In the genomic region with DNA sequence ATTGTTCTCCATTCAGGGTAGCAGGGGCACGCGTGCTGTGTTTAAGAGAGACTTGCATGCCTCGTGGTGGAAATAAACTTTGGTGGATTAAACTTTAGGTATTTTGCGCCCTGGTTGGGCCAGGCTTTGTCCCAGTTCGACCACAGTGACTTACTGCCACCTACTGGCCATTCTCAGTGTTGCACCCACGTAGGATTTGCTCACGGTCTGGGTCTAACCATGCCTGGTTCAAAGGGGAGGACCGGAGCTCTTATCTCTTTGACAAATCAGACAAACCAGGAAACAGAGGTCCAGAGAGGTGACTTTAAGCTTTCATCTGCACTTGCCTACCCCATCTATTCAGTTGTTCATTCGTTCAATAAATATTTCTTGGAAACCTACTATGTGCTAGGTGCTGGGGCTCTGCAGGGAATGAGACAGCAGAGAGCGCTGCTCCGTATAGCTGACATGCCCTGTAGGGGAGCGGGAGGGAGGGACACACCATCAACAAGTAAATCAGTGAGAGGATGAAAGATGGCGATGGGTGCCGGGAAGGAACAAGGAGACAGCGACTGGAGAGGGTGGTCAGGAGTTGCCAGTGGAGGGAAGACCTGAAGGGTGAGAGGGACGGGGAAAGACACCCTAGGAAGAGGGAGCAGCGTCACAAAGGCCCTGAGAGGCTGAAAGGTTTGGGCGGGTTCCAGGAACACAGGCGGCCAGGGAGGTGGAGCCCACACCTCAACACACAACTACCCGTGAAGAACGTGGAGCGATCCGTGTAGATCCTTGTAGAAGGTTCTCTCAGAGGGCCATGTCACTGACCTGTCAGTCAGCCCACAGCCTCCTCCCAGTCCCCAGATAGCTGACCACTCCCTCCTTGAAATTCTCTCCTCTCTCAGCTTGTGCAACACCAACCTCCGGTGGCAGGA, we compare ENCODE assay signal across 8 cellular contexts. TPM values are rescaled to one million over a fixed set of nuclear protein-coding genes. Genes with fewer than 3 reads are reported as not detected.
A peak's percentile ranks its signal among the peaks of the same experiment; 100 is the strongest.
DNase-seq lines count a peak whose midpoint lies in the region; ATAC-seq and TF ChIP-seq lines count a peak whose summit lies in the region.

No MANE protein-coding gene starts in this region.

- H3K4me1 Mint-ChIP-seq in chondrocyte (ENCODE audit: low read depth), result peaks cover 35% of the 10 kb centered on the region

- H3K27ac Mint-ChIP-seq in chondrocyte (ENCODE audit: unreplicated experiment), result peak overlapping the region; percentile 91

- peak overlapping the region; percentile 31 for H3K4me3 ChIP-seq in AG04449 (ENCODE audit: low read depth, low read length)

- ATAC-seq in GM18867 (IDR thresholded peaks at IDR 0.05; ENCODE audit: unreplicated experiment) (peak; percentile 73), HG03159 (IDR thresholded peaks at IDR 0.05; ENCODE audit: unreplicated experiment) (peak; percentile 61)
- peak; percentile 83 to 84 for ATAC-seq in activated CD4-positive, CD25-positive, alpha-beta regulatory T cell treated with anti-CD3 and anti-CD28 coated beads, Interleukin-2, amount 50 U/mL, for 24 hours

- CTCF ChIA-PET in AG04449 (lab: Yijun Ruan, JAX), result interaction anchor here (0.6 to 4.5 kb wide), 69 partner anchors 8 to 1137 kb away, joined by 3 to 116 read pairs (median 4); partner anchors contain the start of gene SERINC2

- H3K9me3 Mint-ChIP-seq in chondrocyte (ENCODE audit: low read depth), result no peaks in the 10 kb centered on the region

- DNase-seq in AG04449 (ENCODE audit: low read depth, low spot score) (no peak), NCI-H226 (peak; percentile 81), chondrocyte (ENCODE audit: low spot score) (no peak), kidney glomerular epithelial cell (lab: John Stamatoyannopoulos, UW) (peak; percentile 79)
- peak; percentile 85 for DNase-seq in stimulated activated CD4-positive, alpha-beta T cell treated with anti-CD3 and anti-CD28 coated beads, Interleukin-1b, Interleukin-23, amount 100 ng/mL, for 48 hours

- TF ChIP-seq CTCF in AG04449 (IDR thresholded peaks at IDR 0.05; ENCODE audit: insufficient read depth, low read length, missing control alignments) (peak; percentile 84), chondrocyte (IDR thresholded peaks at IDR 0.05) (peak; percentile 97)

- peak overlapping the region; percentile 64 for H3K4me3 Mint-ChIP-seq in chondrocyte (ENCODE audit: unreplicated experiment)

- POLR2A ChIA-PET in AG04449 (lab: Yijun Ruan, JAX), result interaction anchor here (1.0 kb wide), 1 partner anchor 240 kb away, joined by 4 read pairs; no protein-coding TSS in a partner anchor

- H3K27me3 Mint-ChIP-seq in chondrocyte (ENCODE audit: low read depth), result no peaks in the 10 kb centered on the region

- no peaks in the 10 kb centered on the region for H3K36me3 Mint-ChIP-seq in chondrocyte (ENCODE audit: low read depth)

RNA-seq across cellular contexts. Expression of gene TINAGL1, which starts 27.2 kb away (rescaled TPM):
- total RNA-seq in chondrocyte, result 4.7 to 154 TPM (median 147 TPM) in 3 replicates

Comparison
In these comparisons a context has a peak if more than half of its experiments do, and no peak if none do; other contexts are left out.
1. DNase-seq: peak in NCI-H226 (single experiment), kidney glomerular epithelial cell (single experiment) and stimulated activated CD4-positive, alpha-beta T cell treated with anti-CD3 and anti-CD28 coated beads, Interleukin-1b, Interleukin-23, amount 100 ng/mL, for 48 hours (single experiment); none in AG04449 (single experiment) and chondrocyte (single experiment).
2. Peak in every context shown above with its lines, with median percentiles within 50 percentile points of each other: ATAC-seq.